In the genomic region with DNA sequence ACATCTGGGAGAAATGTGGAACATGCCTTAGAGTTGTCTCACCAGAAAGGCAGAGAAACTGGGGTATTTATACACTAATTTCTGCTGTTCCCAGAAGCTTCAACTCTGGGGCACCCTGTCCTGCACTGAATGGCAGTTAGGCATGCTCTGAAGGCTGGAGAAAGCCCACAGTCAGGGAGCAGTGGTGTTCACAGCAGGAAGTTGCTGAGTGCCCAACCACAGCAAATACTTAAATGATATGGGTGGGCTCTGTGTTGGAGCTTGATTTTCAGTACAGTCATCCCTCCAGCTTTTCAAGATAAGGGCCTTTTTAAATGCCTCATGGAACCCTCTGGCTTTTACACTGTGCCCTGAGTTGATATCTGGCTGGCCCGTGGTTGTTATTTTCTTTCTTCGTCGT, we compare ENCODE assay signal across 8 cellular contexts. TPM values are rescaled to one million over a fixed set of nuclear protein-coding genes. Genes with fewer than 3 reads are reported as not detected.
"Had no signal": no experiment of that assay in that cellular context is flagged by ENCODE, and none has a peak within 500 bp of the region (broad histone marks: within the 10 kb centered on the region; RNA-seq: fewer than 3 reads in every experiment).

No MANE protein-coding gene starts in this region.

- H3K27ac ChIP-seq: GM23248 had no signal

- H3K27ac Mint-ChIP-seq: GM23338, H9, HFFc6 had no signal

- H3K9me3 ChIP-seq: HAP-1 had no signal

- H3K4me1 ChIP-seq: HAP-1 had no signal

- H3K4me3 ChIP-seq: GM23248, GM23338, HAP-1 had no signal

- DNase-seq: GM23248, GOT3, H7, H9, HCEC 1CT, HFFc6 had no signal

- H3K4me1 Mint-ChIP-seq: GM23338 had no signal

- H3K36me3 ChIP-seq: HAP-1 had no signal

- H3K9me3 Mint-ChIP-seq: GM23338, HFFc6 had no signal

- H3K4me3 Mint-ChIP-seq: GM23338, H9, HFFc6 had no signal

RNA-seq across cellular contexts. Expression of a gene that starts 38.7 kb away (rescaled TPM):
- total RNA-seq: GM23248 had no signal
